1 cellular context compared by ENCODE assay signal in the genomic region with DNA sequence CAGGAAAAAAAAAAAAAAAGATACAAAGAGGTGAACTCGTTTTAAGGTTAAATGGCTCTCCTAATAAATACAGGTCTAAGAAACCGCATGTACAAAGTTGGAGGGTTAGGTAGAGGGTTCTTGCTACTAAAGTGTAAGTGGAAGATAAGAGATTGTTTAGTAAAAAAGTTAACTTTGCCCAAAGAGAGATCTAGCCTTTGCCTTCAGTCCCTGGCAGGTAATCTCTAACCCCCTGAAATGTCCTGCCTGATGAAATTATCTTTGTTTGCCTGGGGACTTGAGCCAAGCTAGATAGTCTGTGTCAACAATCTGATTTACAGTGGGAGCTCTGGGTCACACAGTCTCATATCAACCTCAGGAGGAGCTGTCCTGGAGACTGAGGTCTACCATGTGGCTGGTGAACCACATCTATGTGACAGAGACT.
TF ChIP-seq lines count a peak whose summit lies in the region.

No MANE protein-coding gene starts in this region.

TF ChIP-seq in HepG2, 621 proteins besides CTCF, POLR2A, EP300 and RAD21 (continued from another document and continues in another):
- TF ChIP-seq, protein P1, sequence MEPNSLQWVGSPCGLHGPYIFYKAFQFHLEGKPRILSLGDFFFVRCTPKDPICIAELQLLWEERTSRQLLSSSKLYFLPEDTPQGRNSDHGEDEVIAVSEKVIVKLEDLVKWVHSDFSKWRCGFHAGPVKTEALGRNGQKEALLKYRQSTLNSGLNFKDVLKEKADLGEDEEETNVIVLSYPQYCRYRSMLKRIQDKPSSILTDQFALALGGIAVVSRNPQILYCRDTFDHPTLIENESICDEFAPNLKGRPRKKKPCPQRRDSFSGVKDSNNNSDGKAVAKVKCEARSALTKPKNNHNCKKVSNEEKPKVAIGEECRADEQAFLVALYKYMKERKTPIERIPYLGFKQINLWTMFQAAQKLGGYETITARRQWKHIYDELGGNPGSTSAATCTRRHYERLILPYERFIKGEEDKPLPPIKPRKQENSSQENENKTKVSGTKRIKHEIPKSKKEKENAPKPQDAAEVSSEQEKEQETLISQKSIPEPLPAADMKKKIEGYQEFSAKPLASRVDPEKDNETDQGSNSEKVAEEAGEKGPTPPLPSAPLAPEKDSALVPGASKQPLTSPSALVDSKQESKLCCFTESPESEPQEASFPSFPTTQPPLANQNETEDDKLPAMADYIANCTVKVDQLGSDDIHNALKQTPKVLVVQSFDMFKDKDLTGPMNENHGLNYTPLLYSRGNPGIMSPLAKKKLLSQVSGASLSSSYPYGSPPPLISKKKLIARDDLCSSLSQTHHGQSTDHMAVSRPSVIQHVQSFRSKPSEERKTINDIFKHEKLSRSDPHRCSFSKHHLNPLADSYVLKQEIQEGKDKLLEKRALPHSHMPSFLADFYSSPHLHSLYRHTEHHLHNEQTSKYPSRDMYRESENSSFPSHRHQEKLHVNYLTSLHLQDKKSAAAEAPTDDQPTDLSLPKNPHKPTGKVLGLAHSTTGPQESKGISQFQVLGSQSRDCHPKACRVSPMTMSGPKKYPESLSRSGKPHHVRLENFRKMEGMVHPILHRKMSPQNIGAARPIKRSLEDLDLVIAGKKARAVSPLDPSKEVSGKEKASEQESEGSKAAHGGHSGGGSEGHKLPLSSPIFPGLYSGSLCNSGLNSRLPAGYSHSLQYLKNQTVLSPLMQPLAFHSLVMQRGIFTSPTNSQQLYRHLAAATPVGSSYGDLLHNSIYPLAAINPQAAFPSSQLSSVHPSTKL (CRISPR knock-in tag; IDR thresholded peaks at IDR 0.05) = peak; percentile 89
- TF ChIP-seq, protein P2, sequence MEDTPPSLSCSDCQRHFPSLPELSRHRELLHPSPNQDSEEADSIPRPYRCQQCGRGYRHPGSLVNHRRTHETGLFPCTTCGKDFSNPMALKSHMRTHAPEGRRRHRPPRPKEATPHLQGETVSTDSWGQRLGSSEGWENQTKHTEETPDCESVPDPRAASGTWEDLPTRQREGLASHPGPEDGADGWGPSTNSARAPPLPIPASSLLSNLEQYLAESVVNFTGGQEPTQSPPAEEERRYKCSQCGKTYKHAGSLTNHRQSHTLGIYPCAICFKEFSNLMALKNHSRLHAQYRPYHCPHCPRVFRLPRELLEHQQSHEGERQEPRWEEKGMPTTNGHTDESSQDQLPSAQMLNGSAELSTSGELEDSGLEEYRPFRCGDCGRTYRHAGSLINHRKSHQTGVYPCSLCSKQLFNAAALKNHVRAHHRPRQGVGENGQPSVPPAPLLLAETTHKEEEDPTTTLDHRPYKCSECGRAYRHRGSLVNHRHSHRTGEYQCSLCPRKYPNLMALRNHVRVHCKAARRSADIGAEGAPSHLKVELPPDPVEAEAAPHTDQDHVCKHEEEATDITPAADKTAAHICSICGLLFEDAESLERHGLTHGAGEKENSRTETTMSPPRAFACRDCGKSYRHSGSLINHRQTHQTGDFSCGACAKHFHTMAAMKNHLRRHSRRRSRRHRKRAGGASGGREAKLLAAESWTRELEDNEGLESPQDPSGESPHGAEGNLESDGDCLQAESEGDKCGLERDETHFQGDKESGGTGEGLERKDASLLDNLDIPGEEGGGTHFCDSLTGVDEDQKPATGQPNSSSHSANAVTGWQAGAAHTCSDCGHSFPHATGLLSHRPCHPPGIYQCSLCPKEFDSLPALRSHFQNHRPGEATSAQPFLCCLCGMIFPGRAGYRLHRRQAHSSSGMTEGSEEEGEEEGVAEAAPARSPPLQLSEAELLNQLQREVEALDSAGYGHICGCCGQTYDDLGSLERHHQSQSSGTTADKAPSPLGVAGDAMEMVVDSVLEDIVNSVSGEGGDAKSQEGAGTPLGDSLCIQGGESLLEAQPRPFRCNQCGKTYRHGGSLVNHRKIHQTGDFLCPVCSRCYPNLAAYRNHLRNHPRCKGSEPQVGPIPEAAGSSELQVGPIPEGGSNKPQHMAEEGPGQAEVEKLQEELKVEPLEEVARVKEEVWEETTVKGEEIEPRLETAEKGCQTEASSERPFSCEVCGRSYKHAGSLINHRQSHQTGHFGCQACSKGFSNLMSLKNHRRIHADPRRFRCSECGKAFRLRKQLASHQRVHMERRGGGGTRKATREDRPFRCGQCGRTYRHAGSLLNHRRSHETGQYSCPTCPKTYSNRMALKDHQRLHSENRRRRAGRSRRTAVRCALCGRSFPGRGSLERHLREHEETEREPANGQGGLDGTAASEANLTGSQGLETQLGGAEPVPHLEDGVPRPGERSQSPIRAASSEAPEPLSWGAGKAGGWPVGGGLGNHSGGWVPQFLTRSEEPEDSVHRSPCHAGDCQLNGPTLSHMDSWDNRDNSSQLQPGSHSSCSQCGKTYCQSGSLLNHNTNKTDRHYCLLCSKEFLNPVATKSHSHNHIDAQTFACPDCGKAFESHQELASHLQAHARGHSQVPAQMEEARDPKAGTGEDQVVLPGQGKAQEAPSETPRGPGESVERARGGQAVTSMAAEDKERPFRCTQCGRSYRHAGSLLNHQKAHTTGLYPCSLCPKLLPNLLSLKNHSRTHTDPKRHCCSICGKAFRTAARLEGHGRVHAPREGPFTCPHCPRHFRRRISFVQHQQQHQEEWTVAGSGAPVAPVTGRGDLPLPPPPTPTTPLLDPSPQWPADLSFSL (CRISPR knock-in tag; IDR thresholded peaks at IDR 0.05) = no peak
- TF ChIP-seq PPARG (CRISPR knock-in tag; conservative IDR thresholded peaks at IDR 0.05) (peak; percentile 59; the same call in 1 of the 2 replicates), ZNF331 (CRISPR knock-in tag; IDR thresholded peaks at IDR 0.05) (peak; percentile 45; the same call in 1 of the 2 replicates), TCF7 (IDR thresholded peaks at IDR 0.05; ENCODE audit: low read depth) (peak; percentile 32), EED (CRISPR knock-in tag; IDR thresholded peaks at IDR 0.05) (no peak), ELF3 (CRISPR knock-in tag; IDR thresholded peaks at IDR 0.05) (peak; percentile 24; the same call in 1 of the 2 replicates), EHMT2 (IDR thresholded peaks at IDR 0.05; ENCODE audit: borderline replicate concordance, low read depth, low read length) (peak; percentile 30; the same call in 1 of the 2 replicates), ZMYM2 (CRISPR knock-in tag; IDR thresholded peaks at IDR 0.05) (peak; percentile 32; the same call in 1 of the 2 replicates), SYNCRIP (IDR thresholded peaks at IDR 0.05; ENCODE audit: insufficient read depth, low read depth, low read length) (no peak), RARA (CRISPR knock-in tag; IDR thresholded peaks at IDR 0.05) (peak; percentile 55), FOXA3 (CRISPR knock-in tag; IDR thresholded peaks at IDR 0.05) (peak; percentile 85)
- TF ChIP-seq, protein P3, sequence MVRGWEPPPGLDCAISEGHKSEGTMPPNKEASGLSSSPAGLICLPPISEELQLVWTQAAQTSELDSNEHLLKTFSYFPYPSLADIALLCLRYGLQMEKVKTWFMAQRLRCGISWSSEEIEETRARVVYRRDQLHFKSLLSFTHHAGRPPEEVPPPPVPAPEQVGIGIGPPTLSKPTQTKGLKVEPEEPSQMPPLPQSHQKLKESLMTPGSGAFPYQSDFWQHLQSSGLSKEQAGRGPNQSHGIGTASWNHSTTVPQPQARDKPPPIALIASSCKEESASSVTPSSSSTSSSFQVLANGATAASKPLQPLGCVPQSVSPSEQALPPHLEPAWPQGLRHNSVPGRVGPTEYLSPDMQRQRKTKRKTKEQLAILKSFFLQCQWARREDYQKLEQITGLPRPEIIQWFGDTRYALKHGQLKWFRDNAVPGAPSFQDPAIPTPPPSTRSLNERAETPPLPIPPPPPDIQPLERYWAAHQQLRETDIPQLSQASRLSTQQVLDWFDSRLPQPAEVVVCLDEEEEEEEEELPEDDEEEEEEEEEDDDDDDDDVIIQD (CRISPR knock-in tag; IDR thresholded peaks at IDR 0.05; ENCODE audit: low read depth) = peak; percentile 78; the same call in 1 of the 2 replicates
- TF ChIP-seq, protein P4, sequence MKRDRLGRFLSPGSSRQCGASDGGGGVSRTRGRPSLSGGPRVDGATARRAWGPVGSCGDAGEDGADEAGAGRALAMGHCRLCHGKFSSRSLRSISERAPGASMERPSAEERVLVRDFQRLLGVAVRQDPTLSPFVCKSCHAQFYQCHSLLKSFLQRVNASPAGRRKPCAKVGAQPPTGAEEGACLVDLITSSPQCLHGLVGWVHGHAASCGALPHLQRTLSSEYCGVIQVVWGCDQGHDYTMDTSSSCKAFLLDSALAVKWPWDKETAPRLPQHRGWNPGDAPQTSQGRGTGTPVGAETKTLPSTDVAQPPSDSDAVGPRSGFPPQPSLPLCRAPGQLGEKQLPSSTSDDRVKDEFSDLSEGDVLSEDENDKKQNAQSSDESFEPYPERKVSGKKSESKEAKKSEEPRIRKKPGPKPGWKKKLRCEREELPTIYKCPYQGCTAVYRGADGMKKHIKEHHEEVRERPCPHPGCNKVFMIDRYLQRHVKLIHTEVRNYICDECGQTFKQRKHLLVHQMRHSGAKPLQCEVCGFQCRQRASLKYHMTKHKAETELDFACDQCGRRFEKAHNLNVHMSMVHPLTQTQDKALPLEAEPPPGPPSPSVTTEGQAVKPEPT (CRISPR knock-in tag; IDR thresholded peaks at IDR 0.05; ENCODE audit: low read depth) = no peak
- TF ChIP-seq, protein P5, sequence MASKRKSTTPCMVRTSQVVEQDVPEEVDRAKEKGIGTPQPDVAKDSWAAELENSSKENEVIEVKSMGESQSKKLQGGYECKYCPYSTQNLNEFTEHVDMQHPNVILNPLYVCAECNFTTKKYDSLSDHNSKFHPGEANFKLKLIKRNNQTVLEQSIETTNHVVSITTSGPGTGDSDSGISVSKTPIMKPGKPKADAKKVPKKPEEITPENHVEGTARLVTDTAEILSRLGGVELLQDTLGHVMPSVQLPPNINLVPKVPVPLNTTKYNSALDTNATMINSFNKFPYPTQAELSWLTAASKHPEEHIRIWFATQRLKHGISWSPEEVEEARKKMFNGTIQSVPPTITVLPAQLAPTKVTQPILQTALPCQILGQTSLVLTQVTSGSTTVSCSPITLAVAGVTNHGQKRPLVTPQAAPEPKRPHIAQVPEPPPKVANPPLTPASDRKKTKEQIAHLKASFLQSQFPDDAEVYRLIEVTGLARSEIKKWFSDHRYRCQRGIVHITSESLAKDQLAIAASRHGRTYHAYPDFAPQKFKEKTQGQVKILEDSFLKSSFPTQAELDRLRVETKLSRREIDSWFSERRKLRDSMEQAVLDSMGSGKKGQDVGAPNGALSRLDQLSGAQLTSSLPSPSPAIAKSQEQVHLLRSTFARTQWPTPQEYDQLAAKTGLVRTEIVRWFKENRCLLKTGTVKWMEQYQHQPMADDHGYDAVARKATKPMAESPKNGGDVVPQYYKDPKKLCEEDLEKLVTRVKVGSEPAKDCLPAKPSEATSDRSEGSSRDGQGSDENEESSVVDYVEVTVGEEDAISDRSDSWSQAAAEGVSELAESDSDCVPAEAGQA (IDR thresholded peaks at IDR 0.05; ENCODE audit: low read depth) = no peak
- TF ChIP-seq, protein P5 (CRISPR knock-in tag; IDR thresholded peaks at IDR 0.05; ENCODE audit: borderline replicate concordance) = no peak
- TF ChIP-seq, protein P6, sequence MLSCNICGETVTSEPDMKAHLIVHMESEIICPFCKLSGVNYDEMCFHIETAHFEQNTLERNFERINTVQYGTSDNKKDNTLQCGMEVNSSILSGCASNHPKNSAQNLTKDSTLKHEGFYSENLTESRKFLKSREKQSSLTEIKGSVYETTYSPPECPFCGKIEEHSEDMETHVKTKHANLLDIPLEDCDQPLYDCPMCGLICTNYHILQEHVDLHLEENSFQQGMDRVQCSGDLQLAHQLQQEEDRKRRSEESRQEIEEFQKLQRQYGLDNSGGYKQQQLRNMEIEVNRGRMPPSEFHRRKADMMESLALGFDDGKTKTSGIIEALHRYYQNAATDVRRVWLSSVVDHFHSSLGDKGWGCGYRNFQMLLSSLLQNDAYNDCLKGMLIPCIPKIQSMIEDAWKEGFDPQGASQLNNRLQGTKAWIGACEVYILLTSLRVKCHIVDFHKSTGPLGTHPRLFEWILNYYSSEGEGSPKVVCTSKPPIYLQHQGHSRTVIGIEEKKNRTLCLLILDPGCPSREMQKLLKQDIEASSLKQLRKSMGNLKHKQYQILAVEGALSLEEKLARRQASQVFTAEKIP (CRISPR knock-in tag; IDR thresholded peaks at IDR 0.05; ENCODE audit: borderline replicate concordance) = no peak
- TF ChIP-seq, protein P7, sequence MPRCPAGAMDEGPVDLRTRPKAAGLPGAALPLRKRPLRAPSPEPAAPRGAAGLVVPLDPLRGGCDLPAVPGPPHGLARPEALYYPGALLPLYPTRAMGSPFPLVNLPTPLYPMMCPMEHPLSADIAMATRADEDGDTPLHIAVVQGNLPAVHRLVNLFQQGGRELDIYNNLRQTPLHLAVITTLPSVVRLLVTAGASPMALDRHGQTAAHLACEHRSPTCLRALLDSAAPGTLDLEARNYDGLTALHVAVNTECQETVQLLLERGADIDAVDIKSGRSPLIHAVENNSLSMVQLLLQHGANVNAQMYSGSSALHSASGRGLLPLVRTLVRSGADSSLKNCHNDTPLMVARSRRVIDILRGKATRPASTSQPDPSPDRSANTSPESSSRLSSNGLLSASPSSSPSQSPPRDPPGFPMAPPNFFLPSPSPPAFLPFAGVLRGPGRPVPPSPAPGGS (CRISPR knock-in tag; IDR thresholded peaks at IDR 0.05) = no peak
- TF ChIP-seq, protein P8, sequence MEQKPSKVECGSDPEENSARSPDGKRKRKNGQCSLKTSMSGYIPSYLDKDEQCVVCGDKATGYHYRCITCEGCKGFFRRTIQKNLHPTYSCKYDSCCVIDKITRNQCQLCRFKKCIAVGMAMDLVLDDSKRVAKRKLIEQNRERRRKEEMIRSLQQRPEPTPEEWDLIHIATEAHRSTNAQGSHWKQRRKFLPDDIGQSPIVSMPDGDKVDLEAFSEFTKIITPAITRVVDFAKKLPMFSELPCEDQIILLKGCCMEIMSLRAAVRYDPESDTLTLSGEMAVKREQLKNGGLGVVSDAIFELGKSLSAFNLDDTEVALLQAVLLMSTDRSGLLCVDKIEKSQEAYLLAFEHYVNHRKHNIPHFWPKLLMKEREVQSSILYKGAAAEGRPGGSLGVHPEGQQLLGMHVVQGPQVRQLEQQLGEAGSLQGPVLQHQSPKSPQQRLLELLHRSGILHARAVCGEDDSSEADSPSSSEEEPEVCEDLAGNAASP (CRISPR knock-in tag; IDR thresholded peaks at IDR 0.05; ENCODE audit: borderline replicate concordance) = peak; percentile 67; the same call in 1 of the 2 replicates
- TF ChIP-seq, protein P9, sequence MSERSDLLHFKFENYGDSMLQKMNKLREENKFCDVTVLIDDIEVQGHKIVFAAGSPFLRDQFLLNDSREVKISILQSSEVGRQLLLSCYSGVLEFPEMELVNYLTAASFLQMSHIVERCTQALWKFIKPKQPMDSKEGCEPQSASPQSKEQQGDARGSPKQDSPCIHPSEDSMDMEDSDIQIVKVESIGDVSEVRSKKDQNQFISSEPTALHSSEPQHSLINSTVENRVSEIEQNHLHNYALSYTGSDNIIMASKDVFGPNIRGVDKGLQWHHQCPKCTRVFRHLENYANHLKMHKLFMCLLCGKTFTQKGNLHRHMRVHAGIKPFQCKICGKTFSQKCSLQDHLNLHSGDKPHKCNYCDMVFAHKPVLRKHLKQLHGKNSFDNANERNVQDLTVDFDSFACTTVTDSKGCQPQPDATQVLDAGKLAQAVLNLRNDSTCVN (CRISPR knock-in tag; IDR thresholded peaks at IDR 0.05; ENCODE audit: borderline replicate concordance) = peak; percentile 60; the same call in 1 of the 2 replicates
